In the genomic region with DNA sequence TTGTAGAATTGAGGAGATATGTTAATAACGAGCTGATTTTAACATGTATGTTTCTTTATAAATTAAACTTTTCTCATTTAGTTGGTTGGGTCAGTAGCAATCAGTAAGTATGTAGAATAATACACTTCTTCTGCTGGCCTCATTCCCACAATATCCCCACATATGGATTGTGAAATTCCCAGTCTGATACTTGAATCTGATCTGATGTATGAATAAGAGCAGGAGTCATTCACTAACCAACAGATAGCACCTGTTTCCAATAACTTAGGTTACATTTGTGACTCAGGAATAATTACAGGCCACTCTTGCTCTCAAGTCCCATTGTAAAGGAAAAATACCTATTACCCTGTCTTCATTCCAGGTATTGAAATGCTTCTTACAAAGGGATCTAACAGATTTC, we compare ENCODE assay signal across 20 cellular contexts.
DNase-seq lines count a peak whose midpoint lies in the region; ATAC-seq and TF ChIP-seq lines count a peak whose summit lies in the region.
"Had no signal": no experiment of that assay in that cellular context is flagged by ENCODE, and none has a peak within 500 bp of the region (broad histone marks: within the 10 kb centered on the region; RNA-seq: fewer than 3 reads in every experiment).

No MANE protein-coding gene starts in this region.

- DNase-seq in DMS79 treated with DMSO at 0.1 percent for 48 hours (lab: John Stamatoyannopoulos, UW) (peak; percentile 46), NCI-H1436 (lab: John Stamatoyannopoulos, UW) (peak; percentile 40), NCI-H510A (lab: John Stamatoyannopoulos, UW) (peak; percentile 13), foreskin fibroblast (peak; percentile 72 to 88)
- DNase-seq: activated CD4-positive, alpha-beta T cell treated with anti-CD3 and anti-CD28 coated beads, Interleukin-2, amount 10 ng/mL, durations not matched to agents 24 days and 14 days; activated naive CD8-positive, alpha-beta T cell treated with anti-CD3 and anti-CD28 coated beads, Interleukin-2, amount 50 U/mL, for 24 hours; activated T-cell treated with anti-CD3 and anti-CD28 coated beads, Interleukin-2, amount 50 U/mL, for 4 hours; C1 segment of cervical spinal cord; left ventricle myocardium inferior; right lobe of liver; SHP77 treated with DMSO at 0.1 percent for 48 hours; stimulated activated CD4-positive, alpha-beta T cell treated with anti-CD3 and anti-CD28 coated beads, Interleukin-4, amount 100 ng/mL, for 24 hours; T-helper 9 cell; WERI-Rb-1 had no signal

- no peak overlapping the region for H3K4me3 ChIP-seq in foreskin fibroblast (ENCODE audit: low read depth in 1 of 2, low read length in 2 of 2)
- H3K4me3 ChIP-seq: left ventricle myocardium inferior, right lobe of liver had no signal

- ATAC-seq in HG02884 (IDR thresholded peaks at IDR 0.05; ENCODE audit: unreplicated experiment) (no peak), HG03342 (IDR thresholded peaks at IDR 0.05; ENCODE audit: unreplicated experiment) (no peak), HG02973 (IDR thresholded peaks at IDR 0.05; ENCODE audit: unreplicated experiment) (no peak)
- ATAC-seq: activated naive CD8-positive, alpha-beta T cell treated with anti-CD3 and anti-CD28 coated beads, Interleukin-2, amount 50 U/mL, for 24 hours; activated T-cell treated with anti-CD3 and anti-CD28 coated beads, Interleukin-2, amount 50 U/mL, for 4 hours; HCT116; Panc1; right lobe of liver; stimulated activated effector memory CD8-positive, alpha-beta T cell treated with anti-CD3 and anti-CD28 coated beads, Interleukin-12 subunit alpha, Interleukin-12 subunit beta, amount 100 ng/mL, for 72 hours had no signal

- no peak for TF ChIP-seq CTCF in foreskin fibroblast (IDR thresholded peaks at IDR 0.05; ENCODE audit: low read depth, low read length)

Comparison
In these comparisons a context has a peak if more than half of its experiments do, and no peak if none do; other contexts are left out.
1. DNase-seq: peak in every context shown above with its lines; median percentile 80 in foreskin fibroblast; 46 in DMS79 treated with DMSO at 0.1 percent for 48 hours; 40 in NCI-H1436; 13 in NCI-H510A.